Comparison of ENCODE assay signal across 11 cellular contexts in the genomic region with DNA sequence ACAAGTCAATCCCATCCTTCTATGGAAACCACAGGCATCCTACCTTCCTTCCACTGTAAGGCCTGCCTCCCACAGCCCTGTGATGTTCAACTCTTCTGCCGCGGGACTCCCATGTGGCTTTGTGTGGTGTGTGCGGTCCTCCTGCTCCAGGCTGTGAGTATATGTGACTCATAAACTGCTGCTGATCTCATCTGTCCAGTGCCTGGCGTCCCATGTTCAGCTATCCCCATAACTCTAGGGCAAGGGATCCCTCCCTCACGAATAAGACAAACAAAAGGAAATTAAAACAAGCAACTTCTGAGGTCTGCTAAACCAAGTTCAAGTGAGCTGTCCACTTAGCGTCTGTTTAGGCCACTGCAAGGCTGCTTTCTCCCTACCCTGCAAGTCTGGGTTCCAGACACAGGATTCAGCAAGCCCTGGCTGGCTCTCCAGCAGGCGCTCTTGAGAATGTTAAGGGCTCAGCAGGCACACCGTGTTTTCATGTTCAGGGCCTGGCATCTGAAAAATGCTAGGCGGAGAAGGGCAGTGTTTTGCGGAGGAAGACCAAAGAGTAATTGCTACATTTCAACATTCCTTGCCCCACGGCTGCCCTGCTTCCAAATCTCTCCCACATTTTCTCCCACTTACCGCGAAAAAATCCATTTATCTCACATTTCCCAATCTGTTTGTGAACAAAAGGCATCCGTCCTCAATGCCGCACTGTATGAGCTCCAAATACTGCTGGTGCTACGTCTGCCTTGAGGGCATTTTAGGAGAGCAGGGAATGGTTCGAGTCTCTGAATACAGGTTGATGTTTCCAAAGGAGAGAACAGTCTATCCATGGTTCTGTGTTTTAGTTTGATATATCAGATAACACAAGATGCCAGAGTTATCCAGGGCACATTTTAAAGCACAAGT.
DNase-seq lines count a peak whose midpoint lies in the region; ATAC-seq and TF ChIP-seq lines count a peak whose summit lies in the region.
"Had no signal": no experiment of that assay in that cellular context is flagged by ENCODE, and none has a peak within 500 bp of the region (broad histone marks: within the 10 kb centered on the region; RNA-seq: fewer than 3 reads in every experiment).

No MANE protein-coding gene starts in this region.

- no peaks in the 10 kb centered on the region; the same call in 1 of the 2 replicates for H3K9me3 ChIP-seq in MG63
- no peaks in the 10 kb centered on the region for H3K9me3 ChIP-seq in mesodermal cell (ENCODE audit: control insufficient read depth, low read length)
- H3K9me3 ChIP-seq: A549 had no signal

- H3K4me1 ChIP-seq in mesodermal cell (ENCODE audit: control insufficient read depth, insufficient read depth, low read length, poor library complexity, severe bottlenecking): peaks cover 26% of the 10 kb centered on the region
- H3K4me1 ChIP-seq: A549 had no signal

- no peak overlapping the region for H3K4me3 ChIP-seq in MG63
- H3K4me3 ChIP-seq in mesodermal cell (ENCODE audit: extremely low read depth, insufficient read depth, low read length, poor library complexity, severe bottlenecking): no peak overlapping the region
- H3K4me3 ChIP-seq: A549 had no signal

- CTCF ChIA-PET in Calu3 (lab: Charles Lee): no interaction called here

- H3K27me3 Mint-ChIP-seq in Calu3 (ENCODE audit: unreplicated experiment): no peaks in the 10 kb centered on the region
- no peaks in the 10 kb centered on the region for H3K27me3 Mint-ChIP-seq in stimulated activated naive B cell treated with anti-CD40 and anti-IgM and Interleukin-4, amounts not matched to agents 10 μg/mL and 1 μg/mL and 100 μg/mL, for 72 hours

- H3K36me3 ChIP-seq in MG63 (no peaks in the 10 kb centered on the region), mesodermal cell (ENCODE audit: control insufficient read depth, insufficient read depth, low read length) (no peaks in the 10 kb centered on the region)

- in situ Hi-C loops in G401 (cut with HindIII; ENCODE audit: low sequenced_read_pairs): no loop called here

- 58 to 61% methylated on average over 13 to 14 of the region's 17 CpGs for WGBS in mesodermal cell (ENCODE audit: insufficient coverage in 2 of 2), 2 experiments

- no peak for ATAC-seq in stimulated activated naive B cell treated with anti-CD40 and anti-IgM and Interleukin-4, amounts not matched to agents 10 μg/mL and 1 μg/mL and 100 μg/mL, for 72 hours (replicated peaks)
- ATAC-seq: A549 had no signal

- H3K36me3 Mint-ChIP-seq in Calu3 (ENCODE audit: insufficient read depth, unreplicated experiment): no peaks in the 10 kb centered on the region
- no peaks in the 10 kb centered on the region for H3K36me3 Mint-ChIP-seq in stimulated activated naive B cell treated with anti-CD40 and anti-IgM and Interleukin-4, amounts not matched to agents 10 μg/mL and 1 μg/mL and 100 μg/mL, for 72 hours

- no peak for TF ChIP-seq CTCF in Calu3 (IDR thresholded peaks at IDR 0.05; ENCODE audit: unreplicated experiment)

- no TSS peak for BruUV-seq in Calu3 (replicated peaks; lab: Mats Ljungman, UMichigan)

- no peak overlapping the region for H3K27ac Mint-ChIP-seq in Calu3 (ENCODE audit: unreplicated experiment)
- H3K27ac Mint-ChIP-seq in stimulated activated naive B cell treated with anti-CD40 and anti-IgM and Interleukin-4, amounts not matched to agents 10 μg/mL and 1 μg/mL and 100 μg/mL, for 72 hours: no peak overlapping the region

- intact Hi-C loops in Calu3 (cut with micrococcal nuclease; ENCODE audit: unreplicated experiment): no loop called here

- DNase-seq in A172 (ENCODE audit: low spot score) (peak; percentile 89), MG63 (peak; percentile 88), epithelial cell of prostate (ENCODE audit: low read depth, low spot score) (peak; percentile 45), NCI-H524 treated with DMSO at 0.1 percent for 48 hours (lab: John Stamatoyannopoulos, UW) (no peak), Calu3 (no peak), G401 (ENCODE audit: low spot score) (no peak)
- DNase-seq in stimulated activated naive B cell treated with anti-CD40 and anti-IgM and Interleukin-4, amounts not matched to agents 10 μg/mL and 1 μg/mL and 100 μg/mL, for 72 hours: no peak
- DNase-seq: NCI-H2107 had no signal

- peak overlapping the region; percentile 56 for H3K27ac ChIP-seq in epithelial cell of prostate
- peak overlapping the region; percentile 85 for H3K27ac ChIP-seq in mesodermal cell (ENCODE audit: low read depth, low read length, severe bottlenecking)
- H3K27ac ChIP-seq: A549, VCaP had no signal

- H3K9me3 Mint-ChIP-seq in Calu3 (ENCODE audit: low read depth, unreplicated experiment): peaks cover 11% of the 10 kb centered on the region
- peaks cover 0 to 5% of the 10 kb centered on the region in 2 donors for H3K9me3 Mint-ChIP-seq in stimulated activated naive B cell treated with anti-CD40 and anti-IgM and Interleukin-4, amounts not matched to agents 10 μg/mL and 1 μg/mL and 100 μg/mL, for 72 hours

- H3K4me1 Mint-ChIP-seq in Calu3 (ENCODE audit: low read depth, unreplicated experiment): no peaks in the 10 kb centered on the region
- H3K4me1 Mint-ChIP-seq in stimulated activated naive B cell treated with anti-CD40 and anti-IgM and Interleukin-4, amounts not matched to agents 10 μg/mL and 1 μg/mL and 100 μg/mL, for 72 hours: no peaks in the 10 kb centered on the region

- no peak overlapping the region for H3K4me3 Mint-ChIP-seq in Calu3 (ENCODE audit: low read depth, unreplicated experiment)
- H3K4me3 Mint-ChIP-seq in stimulated activated naive B cell treated with anti-CD40 and anti-IgM and Interleukin-4, amounts not matched to agents 10 μg/mL and 1 μg/mL and 100 μg/mL, for 72 hours: no peak overlapping the region

- H3K27me3 ChIP-seq in MG63: no peaks in the 10 kb centered on the region

Comparison
In these comparisons a context has a peak if more than half of its experiments do, and no peak if none do; other contexts are left out.
1. DNase-seq: peak in A172 (single experiment), MG63 (single experiment) and epithelial cell of prostate (single experiment); none in NCI-H524 treated with DMSO at 0.1 percent for 48 hours (single experiment), Calu3 (single experiment), stimulated activated naive B cell treated with anti-CD40 and anti-IgM and Interleukin-4, amounts not matched to agents 10 μg/mL and 1 μg/mL and 100 μg/mL, for 72 hours (single experiment) and G401 (single experiment).